Comparison of ENCODE assay signal across 8 cellular contexts in the genomic region with DNA sequence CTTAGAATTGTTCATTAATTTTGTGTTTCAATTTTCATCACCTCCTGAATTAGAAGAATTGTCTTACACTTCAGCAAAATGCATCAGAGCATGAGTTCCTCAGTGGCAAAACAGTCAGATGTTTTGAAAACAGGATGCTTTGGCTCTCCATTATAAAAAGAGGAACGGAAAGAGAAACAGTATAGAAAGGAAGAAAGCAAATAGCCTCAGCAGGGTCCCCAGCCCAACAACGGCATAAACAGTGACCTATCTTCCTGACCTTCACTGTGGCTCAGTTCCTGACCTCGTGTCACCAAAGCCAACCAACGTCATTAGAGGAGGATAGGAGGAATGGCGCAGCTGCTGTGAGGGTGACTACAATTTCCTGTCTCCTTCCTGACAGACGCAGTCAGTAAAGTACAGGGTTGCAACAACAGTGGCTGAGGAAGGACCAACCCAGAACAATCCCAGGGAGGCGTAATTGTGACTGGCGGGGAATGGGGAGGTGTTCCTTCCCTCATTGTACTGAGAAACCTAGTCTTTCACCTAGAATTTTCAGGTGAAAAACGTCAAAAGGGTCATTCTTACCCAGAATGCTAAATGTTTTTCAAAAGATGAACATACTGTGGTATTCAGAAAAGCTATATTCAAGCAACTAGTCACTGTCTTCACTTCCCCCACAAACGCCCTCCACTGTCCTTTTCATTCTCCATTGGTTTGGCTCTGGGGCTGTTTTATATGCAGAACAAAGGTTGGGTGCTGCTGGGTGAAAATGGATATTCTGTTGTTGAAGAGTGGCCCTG.
DNase-seq lines count a peak whose midpoint lies in the region; ATAC-seq, FAIRE-seq and TF ChIP-seq lines count a peak whose summit lies in the region.

No MANE protein-coding gene starts in this region.

- H3K4me3 Mint-ChIP-seq in activated naive CD8-positive, alpha-beta T cell treated with anti-CD3 and anti-CD28 coated beads, Interleukin-2, amount 10 ng/mL, durations not matched to agents 7 days and 5 days, result peak overlapping the region; percentile 99

- POLR2A ChIA-PET in activated naive CD8-positive, alpha-beta T cell treated with anti-CD3 and anti-CD28 coated beads, Interleukin-2, amount 10 ng/mL, durations not matched to agents 7 days and 5 days (lab: Charles Lee), result interaction anchor here (0.7 to 6.7 kb wide), 9 partner anchors 9 to 110 kb away, joined by 3 to 32 read pairs (median 4); no protein-coding TSS in a partner anchor

- peaks cover 0 to 7% of the 10 kb centered on the region in 2 donors for H3K4me1 ChIP-seq in kidney (ENCODE audit: control insufficient read depth in 1 of 2, insufficient read depth in 1 of 2, low read depth in 1 of 2, low read length in 2 of 2)

- ATAC-seq in GM18867 (IDR thresholded peaks at IDR 0.05; ENCODE audit: unreplicated experiment), result peak; percentile 76
- ATAC-seq in HG02981 (IDR thresholded peaks at IDR 0.05; ENCODE audit: unreplicated experiment), result peak; percentile 85
- ATAC-seq in activated naive CD8-positive, alpha-beta T cell treated with anti-CD3 and anti-CD28 coated beads, Interleukin-2, amount 10 ng/mL, durations not matched to agents 7 days and 5 days (ENCODE audit: low read depth), result peak; percentile 79

- no peak overlapping the region for H3K9ac ChIP-seq in kidney (ENCODE audit: low read length in 2 of 2)

- no peaks in the 10 kb centered on the region for H3K9me3 Mint-ChIP-seq in activated naive CD8-positive, alpha-beta T cell treated with anti-CD3 and anti-CD28 coated beads, Interleukin-2, amount 10 ng/mL, durations not matched to agents 7 days and 5 days

- TF ChIP-seq CTCF in kidney (IDR thresholded peaks at IDR 0.05; ENCODE audit: borderline replicate concordance, extremely low read depth, insufficient read depth), result no peak

- peaks cover 50% of the 10 kb centered on the region for H3K4me1 Mint-ChIP-seq in activated naive CD8-positive, alpha-beta T cell treated with anti-CD3 and anti-CD28 coated beads, Interleukin-2, amount 10 ng/mL, durations not matched to agents 7 days and 5 days

- peaks cover 41% of the 10 kb centered on the region for H3K36me3 Mint-ChIP-seq in activated naive CD8-positive, alpha-beta T cell treated with anti-CD3 and anti-CD28 coated beads, Interleukin-2, amount 10 ng/mL, durations not matched to agents 7 days and 5 days

- DNase-seq in SKM-1 (lab: John Stamatoyannopoulos, UW; ENCODE audit: unreplicated experiment) (peak; percentile 79), kidney (peak; percentile 75), DMS 273 treated with DMSO at 0.1 percent for 48 hours (lab: John Stamatoyannopoulos, UW) (no peak), NCI-H524 (lab: John Stamatoyannopoulos, UW) (no peak)
- peak; percentile 59 for DNase-seq in activated naive CD8-positive, alpha-beta T cell treated with anti-CD3 and anti-CD28 coated beads, Interleukin-2, amount 10 ng/mL, durations not matched to agents 7 days and 5 days
- peak; percentile 18 to 28 (median 23) for DNase-seq in stimulated activated CD4-positive, alpha-beta T cell treated with anti-CD3 and anti-CD28 coated beads, TNF-alpha, amount 100 ng/mL, for 1 hour (ENCODE audit: low read depth in 3 of 3, low spot score in 1 of 3)

- H3K4me3 ChIP-seq in kidney (ENCODE audit: low read length in 2 of 2), result peak overlapping the region in 1 of 2 donors; percentile 3

- peak overlapping the region; percentile 18 to 78 for H3K27ac ChIP-seq in kidney (ENCODE audit: low read depth in 2 of 2, low read length in 2 of 2)

- no peak for FAIRE-seq in kidney (lab: Jason Lieb, UNC)

- no peaks in the 10 kb centered on the region for H3K36me3 ChIP-seq in kidney (ENCODE audit: control insufficient read depth in 1 of 2, insufficient read depth in 2 of 2, low read length in 2 of 2)

- no peaks in the 10 kb centered on the region for H3K27me3 Mint-ChIP-seq in activated naive CD8-positive, alpha-beta T cell treated with anti-CD3 and anti-CD28 coated beads, Interleukin-2, amount 10 ng/mL, durations not matched to agents 7 days and 5 days

- intact Hi-C loops in kidney (cut with DNase I), result no loop called here

- H3K9me3 ChIP-seq in kidney (ENCODE audit: control insufficient read depth in 1 of 2, low read length in 2 of 2), result no peaks in the 10 kb centered on the region

- peak overlapping the region; percentile 93 for H3K27ac Mint-ChIP-seq in activated naive CD8-positive, alpha-beta T cell treated with anti-CD3 and anti-CD28 coated beads, Interleukin-2, amount 10 ng/mL, durations not matched to agents 7 days and 5 days

Comparison
In these comparisons a context has a peak if more than half of its experiments do, and no peak if none do; other contexts are left out.
1. DNase-seq: peak in SKM-1 (single experiment), activated naive CD8-positive, alpha-beta T cell treated with anti-CD3 and anti-CD28 coated beads, Interleukin-2, amount 10 ng/mL, durations not matched to agents 7 days and 5 days (single experiment), kidney (single experiment) and stimulated activated CD4-positive, alpha-beta T cell treated with anti-CD3 and anti-CD28 coated beads, TNF-alpha, amount 100 ng/mL, for 1 hour (3 of 3); none in DMS 273 treated with DMSO at 0.1 percent for 48 hours (single experiment) and NCI-H524 (0 of 2).
2. Peak in every context shown above with its lines, with median percentiles within 50 percentile points of each other: ATAC-seq.